20 cellular contexts compared by ENCODE assay signal in the genomic region with DNA sequence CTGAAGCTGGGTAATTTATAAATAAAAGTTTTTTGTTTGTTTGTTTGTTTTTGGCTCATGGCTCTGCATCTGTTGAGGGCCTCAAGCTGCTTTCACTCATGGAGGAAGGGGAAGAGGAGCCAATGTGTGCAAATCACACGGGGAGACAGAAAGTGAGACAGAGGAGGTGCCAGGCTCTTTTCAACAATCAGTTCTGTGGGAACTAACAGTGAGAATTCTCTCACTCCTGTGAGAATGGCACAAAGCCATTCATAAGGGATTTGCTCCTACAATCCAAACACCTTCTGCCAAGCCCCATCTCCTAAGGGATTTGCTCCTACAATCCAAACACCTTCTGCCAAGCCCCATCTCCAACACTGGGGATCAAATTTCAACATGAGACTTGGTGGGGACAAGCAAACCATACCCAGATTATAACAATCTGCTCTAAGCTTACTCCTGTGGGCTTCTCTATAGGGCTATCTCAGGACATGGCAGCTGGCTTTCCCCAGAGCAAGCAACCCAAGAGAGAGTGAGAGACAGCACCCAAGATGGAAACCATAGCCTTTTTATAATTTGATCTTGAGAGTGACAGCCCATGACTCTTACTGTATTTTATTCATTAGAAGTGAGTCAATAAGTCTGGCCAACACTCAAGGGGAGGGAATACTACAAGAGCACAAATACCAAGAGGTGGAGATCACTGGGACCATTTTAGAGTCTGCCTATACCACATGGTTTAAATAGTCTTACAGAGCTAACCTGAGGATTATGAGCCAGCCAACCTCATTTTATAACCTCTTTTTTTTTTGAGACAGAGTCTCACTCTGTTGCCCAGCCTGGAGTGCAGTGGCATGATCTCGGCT. TPM values are rescaled to one million over a fixed set of nuclear protein-coding genes. Genes with fewer than 3 reads are reported as not detected.
DNase-seq lines count a peak whose midpoint lies in the region; ATAC-seq, FAIRE-seq and TF ChIP-seq lines count a peak whose summit lies in the region.
"Had no signal": no experiment of that assay in that cellular context is flagged by ENCODE, and none has a peak within 500 bp of the region (broad histone marks: within the 10 kb centered on the region; RNA-seq: fewer than 3 reads in every experiment).

No MANE protein-coding gene starts in this region.

- TF ChIP-seq POLR2A in esophagus muscularis mucosa (IDR thresholded peaks at IDR 0.05; ENCODE audit: low read depth) = no peak

- H3K9me3 Mint-ChIP-seq in mesothelial cell of epicardium = peaks cover 22% of the 10 kb centered on the region
- H3K9me3 Mint-ChIP-seq: stimulated activated effector memory CD8-positive, alpha-beta T cell treated with anti-CD3 and anti-CD28 coated beads, Interleukin-12 subunit alpha, Interleukin-12 subunit beta, amount 100 ng/mL, for 72 hours had no signal

- no peaks in the 10 kb centered on the region for H3K79me2 ChIP-seq in GM23248 (ENCODE audit: insufficient read depth)

- FAIRE-seq in RCC 7860 (lab: Jason Lieb, UNC) = no peak
- FAIRE-seq: small intestine had no signal

- in situ Hi-C loops in GM23248 (cut with MboI) = no loop called here

- no peak overlapping the region for H3K27ac Mint-ChIP-seq in mesothelial cell of epicardium
- H3K27ac Mint-ChIP-seq: stimulated activated effector memory CD8-positive, alpha-beta T cell treated with anti-CD3 and anti-CD28 coated beads, Interleukin-12 subunit alpha, Interleukin-12 subunit beta, amount 100 ng/mL, for 72 hours had no signal

- H3K4me1 Mint-ChIP-seq in mesothelial cell of epicardium = peaks cover 10% of the 10 kb centered on the region
- H3K4me1 Mint-ChIP-seq: stimulated activated effector memory CD8-positive, alpha-beta T cell treated with anti-CD3 and anti-CD28 coated beads, Interleukin-12 subunit alpha, Interleukin-12 subunit beta, amount 100 ng/mL, for 72 hours had no signal

- peaks cover 35% of the 10 kb centered on the region for H3K36me3 Mint-ChIP-seq in mesothelial cell of epicardium
- H3K36me3 Mint-ChIP-seq: stimulated activated effector memory CD8-positive, alpha-beta T cell treated with anti-CD3 and anti-CD28 coated beads, Interleukin-12 subunit alpha, Interleukin-12 subunit beta, amount 100 ng/mL, for 72 hours had no signal

- DNase-seq in AG20443 (ENCODE audit: low spot score) (peak; percentile 58), GM23248 (peak; percentile 70), WERI-Rb-1 (peak; percentile 93), right cardiac atrium (no peak), mesothelial cell of epicardium (ENCODE audit: low spot score in 2 of 2, unreplicated experiment in 2 of 2) (no peak), T-helper 2 cell (no peak), RCC 7860 (ENCODE audit: low spot score) (no peak), esophagus muscularis mucosa (ENCODE audit: extremely low spot score) (no peak)
- DNase-seq: activated CD8-positive, alpha-beta memory T cell treated with anti-CD3 and anti-CD28 coated beads for 24 hours; foreskin melanocyte; H7; KBM-7; NCI-H1105; NCI-H2227 treated with DMSO at 0.1 percent for 48 hours; ovary; upper lobe of left lung had no signal

- no peak overlapping the region for H3K9ac ChIP-seq in GM23248

- TF ChIP-seq CTCF in WERI-Rb-1 (IDR thresholded peaks at IDR 0.05; ENCODE audit: low read depth, low read length) (no peak), mesothelial cell of epicardium (IDR thresholded peaks at IDR 0.05; ENCODE audit: unreplicated experiment) (no peak), esophagus muscularis mucosa (IDR thresholded peaks at IDR 0.05) (no peak)

- H3K36me3 ChIP-seq in GM23248 (ENCODE audit: low read depth) (no peaks in the 10 kb centered on the region), WERI-Rb-1 (no peaks in the 10 kb centered on the region), esophagus muscularis mucosa (no peaks in the 10 kb centered on the region)
- H3K36me3 ChIP-seq: ascending aorta, ovary, upper lobe of left lung had no signal

- H3K4me3 ChIP-seq in GM23248 (no peak overlapping the region), WERI-Rb-1 (ENCODE audit: low read depth, low read length) (no peak overlapping the region), right cardiac atrium (ENCODE audit: low read length) (no peak overlapping the region), esophagus muscularis mucosa (no peak overlapping the region)
- H3K4me3 ChIP-seq: ascending aorta, ovary, upper lobe of left lung had no signal

- H3F3A ChIP-seq in GM23248 (ENCODE audit: insufficient read depth) = 0 out of 2 replicates have a peak, but pooled peaks cover 3% of the 10 kb centered on the region

- no peaks in the 10 kb centered on the region for H3K9me2 ChIP-seq in GM23248 (ENCODE audit: insufficient read depth)

- ATAC-seq in right cardiac atrium = peak; percentile 72 to 79
- ATAC-seq: stimulated activated effector memory CD8-positive, alpha-beta T cell treated with anti-CD3 and anti-CD28 coated beads, Interleukin-12 subunit alpha, Interleukin-12 subunit beta, amount 100 ng/mL, for 72 hours had no signal

- no peak overlapping the region for H3K4me2 ChIP-seq in GM23248 (ENCODE audit: unreplicated experiment)

- no peaks in the 10 kb centered on the region for H3K27me3 Mint-ChIP-seq in mesothelial cell of epicardium (ENCODE audit: low read depth)

- peaks cover 4% of the 10 kb centered on the region; the same call in 1 of the 2 replicates for H3K4me1 ChIP-seq in GM23248 (ENCODE audit: insufficient read depth)
- H3K4me1 ChIP-seq in right cardiac atrium (ENCODE audit: control insufficient read depth, insufficient read depth, low read length) = peaks cover 5% of the 10 kb centered on the region
- no peaks in the 10 kb centered on the region for H3K4me1 ChIP-seq in esophagus muscularis mucosa
- H3K4me1 ChIP-seq: ascending aorta, upper lobe of left lung had no signal

- H2AFZ ChIP-seq in GM23248 = no peak overlapping the region

- H3K27me3 ChIP-seq in GM23248 (replicated peaks; ENCODE audit: insufficient read depth) = no peaks in the 10 kb centered on the region
- H3K27me3 ChIP-seq in WERI-Rb-1 (ENCODE audit: insufficient read depth, low read depth, severe bottlenecking) = no peaks in the 10 kb centered on the region
- H3K27me3 ChIP-seq in right cardiac atrium (ENCODE audit: control insufficient read depth, insufficient read depth) = no peaks in the 10 kb centered on the region
- no peaks in the 10 kb centered on the region for H3K27me3 ChIP-seq in esophagus muscularis mucosa
- H3K27me3 ChIP-seq: ascending aorta, ovary, upper lobe of left lung had no signal

- H3K4me3 Mint-ChIP-seq in mesothelial cell of epicardium = no peak overlapping the region
- H3K4me3 Mint-ChIP-seq: stimulated activated effector memory CD8-positive, alpha-beta T cell treated with anti-CD3 and anti-CD28 coated beads, Interleukin-12 subunit alpha, Interleukin-12 subunit beta, amount 100 ng/mL, for 72 hours had no signal

- H3K9me3 ChIP-seq in GM23248 (ENCODE audit: low read depth) (no peaks in the 10 kb centered on the region), WERI-Rb-1 (ENCODE audit: severe bottlenecking) (peaks cover 8% of the 10 kb centered on the region), right cardiac atrium (ENCODE audit: control insufficient read depth, low read length) (no peaks in the 10 kb centered on the region), esophagus muscularis mucosa (no peaks in the 10 kb centered on the region)
- H3K9me3 ChIP-seq: ascending aorta, ovary, upper lobe of left lung had no signal

- H3K27ac ChIP-seq in GM23248 (no peak overlapping the region), WERI-Rb-1 (peak overlapping the region; percentile 25), right cardiac atrium (ENCODE audit: low read length) (peak overlapping the region; percentile 43), esophagus muscularis mucosa (replicated peaks in 1 of 4) (no peak overlapping the region)
- H3K27ac ChIP-seq: ovary, VCaP had no signal

- TF ChIP-seq EP300 in esophagus muscularis mucosa (IDR thresholded peaks at IDR 0.05) = no peak

- intact Hi-C loops in right cardiac atrium (cut with DNase I) (no loop called here), esophagus muscularis mucosa (cut with DNase I) (no loop called here)

- no peaks in the 10 kb centered on the region for H4K20me1 ChIP-seq in GM23248 (ENCODE audit: insufficient read depth)

- 62 to 65% methylated on average over 2 of the region's 2 CpGs for WGBS in GM23248 (ENCODE audit: low coverage in 1 of 2, low lambda C conversion rate in 2 of 2, missing lambda C conversion rate in 2 of 2), 2 experiments
- 58% methylated on average over 2 of the region's 2 CpGs for WGBS in right cardiac atrium
- WGBS in esophagus muscularis mucosa = 78% methylated on average over 2 of the region's 2 CpGs

RNA-seq across cellular contexts. Expression of gene LRRC1, which starts 22.8 kb away (rescaled TPM):
- total RNA-seq in GM23248 (2014; rRNA removed; shearing (Covaris generic)) = 1.8 and 5.6 TPM in 2 replicates
- polyA plus RNA-seq in GM23248 (2016; fragmentation: Nextera tagmentation; extraction: Ambion mirVana) = 2.4 and 3.6 TPM in 2 replicates
- 1 to 10 TPM; 1.9 to 3.6 (median 3.3) TPM for total RNA-seq in right cardiac atrium
- 2.3 TPM for polyA plus RNA-seq in right cardiac atrium
- 26.1 to 30.4 TPM (median 27.0 TPM) in 3 replicates for total RNA-seq in mesothelial cell of epicardium
- 10 to 100 TPM; 10.4 to 13.0 (median 12.6) TPM for total RNA-seq in esophagus muscularis mucosa

Comparison
In these comparisons a context has a peak if more than half of its experiments do, and no peak if none do; other contexts are left out.
1. DNase-seq: peak in AG20443 (single experiment), GM23248 (single experiment) and WERI-Rb-1 (single experiment); none in right cardiac atrium (0 of 3), mesothelial cell of epicardium (0 of 2), T-helper 2 cell (0 of 5), RCC 7860 (single experiment) and esophagus muscularis mucosa (single experiment).
2. H3K27ac ChIP-seq: peak in WERI-Rb-1 (single experiment) and right cardiac atrium (single experiment); none in GM23248 (single experiment) and esophagus muscularis mucosa (0 of 4).